Comparison of ENCODE assay signal across 7 cellular contexts in genomic region chr1:234960722-234961467, GRCh38.
DNase-seq lines count a peak whose midpoint lies in the region; ATAC-seq and TF ChIP-seq lines count a peak whose summit lies in the region.

No MANE protein-coding gene starts in this region.

- H3K36me3 ChIP-seq in HEK293 (ENCODE audit: control insufficient read depth in 2 of 2, insufficient read depth in 1 of 2, low read length in 2 of 2) (no peaks in the 10 kb centered on the region), SJSA1 (no peaks in the 10 kb centered on the region)

- H3K27me3 ChIP-seq in SJSA1 (replicated peaks) (no peaks in the 10 kb centered on the region), foreskin keratinocyte (no peaks in the 10 kb centered on the region)

- CTCF ChIA-PET in HEK293 (lab: Yijun Ruan, JAX) = interaction anchor here (3.2 kb wide), 1 partner anchor 13 kb away, joined by 10 read pairs; no protein-coding TSS in a partner anchor

- H3K4me3 ChIP-seq in HEK293 (ENCODE audit: low read depth, low read length) (no peak overlapping the region), SJSA1 (no peak overlapping the region), fibroblast of the aortic adventitia (ENCODE audit: low read depth, low read length) (no peak overlapping the region), skin epidermis (no peak overlapping the region)

- TF ChIP-seq CTCF in HEK293 (tag by site-specific recombination; IDR thresholded peaks at IDR 0.05) = no peak
- no peak for TF ChIP-seq CTCF in fibroblast of the aortic adventitia (IDR thresholded peaks at IDR 0.05; ENCODE audit: insufficient read depth, low read length)
- TF ChIP-seq CTCF in foreskin keratinocyte (conservative IDR thresholded peaks at IDR 0.05) = no peak

- H3K9me3 ChIP-seq in HEK293 (ENCODE audit: control insufficient read depth, insufficient read depth, low read depth, low read length) (no peaks in the 10 kb centered on the region), SJSA1 (replicated peaks) (no peaks in the 10 kb centered on the region)

- no peak for ATAC-seq in HG02642 (IDR thresholded peaks at IDR 0.05; ENCODE audit: poor library complexity, unreplicated experiment)
- ATAC-seq in foreskin keratinocyte = no peak

- H3K4me1 ChIP-seq in HEK293 (ENCODE audit: control insufficient read depth, insufficient read depth, low read length) (peaks cover 33% of the 10 kb centered on the region), SJSA1 (replicated peaks) (peaks cover 68% of the 10 kb centered on the region), foreskin keratinocyte (no peaks in the 10 kb centered on the region)

- DNase-seq in SJSA1 (ENCODE audit: low read depth in 1 of 2, low spot score in 2 of 2) = no peak
- DNase-seq in fibroblast of the aortic adventitia (ENCODE audit: low read depth) = peak; percentile 73
- no peak for DNase-seq in NCI-H1092 (lab: John Stamatoyannopoulos, UW)
- no peak for DNase-seq in foreskin keratinocyte

- no peak overlapping the region for H3K27ac ChIP-seq in HEK293 (ENCODE audit: extremely low read depth, low read depth, low read length)
- peak overlapping the region; percentile 51 for H3K27ac ChIP-seq in SJSA1
- peak overlapping the region in 18 of 21 experiments; percentile 37 to 94 (median 82) for H3K27ac ChIP-seq in skin epidermis
- H3K27ac ChIP-seq in foreskin keratinocyte = no peak overlapping the region

- POLR2A ChIA-PET in HEK293 (lab: Yijun Ruan, JAX) = interaction anchor here (0.5 kb wide), 1 partner anchor 463 kb away, joined by 4 read pairs; no protein-coding TSS in a partner anchor

TF ChIP-seq in HEK293, 187 proteins besides CTCF, POLR2A, EP300 and RAD21:
- TF ChIP-seq ZNF626 (tag by site-specific recombination; IDR thresholded peaks at IDR 0.05) (no peak), PRDM10 (tag by site-specific recombination; IDR thresholded peaks at IDR 0.05) (0 out of 2 replicates have a peak, but pooled peaks have one; percentile 25), RBAK (tag by site-specific recombination; IDR thresholded peaks at IDR 0.05) (no peak), ZFP37 (tag by site-specific recombination; IDR thresholded peaks at IDR 0.05) (no peak), PATZ1 (tag by site-specific recombination; IDR thresholded peaks at IDR 0.05) (no peak), ZNF449 (tag by site-specific recombination; IDR thresholded peaks at IDR 0.05) (no peak), ZNF140 (tag by site-specific recombination; IDR thresholded peaks at IDR 0.05) (no peak), ZNF184 (tag by site-specific recombination; IDR thresholded peaks at IDR 0.05) (no peak), ZBTB17 (tag by site-specific recombination; IDR thresholded peaks at IDR 0.05) (0 out of 2 replicates have a peak, but pooled peaks have one; percentile 18), ZNF350 (tag by site-specific recombination; IDR thresholded peaks at IDR 0.05) (no peak), ZNF837 (tag by site-specific recombination; IDR thresholded peaks at IDR 0.05) (no peak), ZBTB48 (tag by site-specific recombination; IDR thresholded peaks at IDR 0.05) (peak; percentile 21; the same call in 1 of the 2 replicates), ZNF23 (tag by site-specific recombination; IDR thresholded peaks at IDR 0.05; ENCODE audit: borderline replicate concordance) (no peak), ZNF600 (tag by site-specific recombination; IDR thresholded peaks at IDR 0.05) (peak; percentile 58; the same call in 1 of the 2 replicates), ZNF221 (tag by site-specific recombination; IDR thresholded peaks at IDR 0.05; ENCODE audit: borderline replicate concordance) (no peak), ZNF677 (tag by site-specific recombination; IDR thresholded peaks at IDR 0.05) (no peak), ZNF302 (tag by site-specific recombination; IDR thresholded peaks at IDR 0.05; ENCODE audit: low read depth) (no peak), SP7 (tag by site-specific recombination; IDR thresholded peaks at IDR 0.05) (peak; percentile 55; the same call in 1 of the 2 replicates), PRDM1 (tag by site-specific recombination; IDR thresholded peaks at IDR 0.05) (peak; percentile 59; the same call in 1 of the 2 replicates)
- TF ChIP-seq, protein P1, sequence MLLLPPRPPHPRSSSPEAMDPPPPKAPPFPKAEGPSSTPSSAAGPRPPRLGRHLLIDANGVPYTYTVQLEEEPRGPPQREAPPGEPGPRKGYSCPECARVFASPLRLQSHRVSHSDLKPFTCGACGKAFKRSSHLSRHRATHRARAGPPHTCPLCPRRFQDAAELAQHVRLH (tag by site-specific recombination; IDR thresholded peaks at IDR 0.05) = no peak
- TF ChIP-seq, protein P2, sequence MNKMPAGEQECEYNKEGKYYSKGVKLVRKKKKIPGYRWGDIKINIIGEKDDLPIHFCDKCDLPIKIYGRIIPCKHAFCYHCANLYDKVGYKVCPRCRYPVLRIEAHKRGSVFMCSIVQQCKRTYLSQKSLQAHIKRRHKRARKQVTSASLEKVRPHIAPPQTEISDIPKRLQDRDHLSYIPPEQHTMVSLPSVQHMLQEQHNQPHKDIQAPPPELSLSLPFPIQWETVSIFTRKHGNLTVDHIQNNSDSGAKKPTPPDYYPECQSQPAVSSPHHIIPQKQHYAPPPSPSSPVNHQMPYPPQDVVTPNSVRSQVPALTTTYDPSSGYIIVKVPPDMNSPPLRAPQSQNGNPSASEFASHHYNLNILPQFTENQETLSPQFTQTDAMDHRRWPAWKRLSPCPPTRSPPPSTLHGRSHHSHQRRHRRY (tag by site-specific recombination; IDR thresholded peaks at IDR 0.05) = no peak
- TF ChIP-seq, protein P3, sequence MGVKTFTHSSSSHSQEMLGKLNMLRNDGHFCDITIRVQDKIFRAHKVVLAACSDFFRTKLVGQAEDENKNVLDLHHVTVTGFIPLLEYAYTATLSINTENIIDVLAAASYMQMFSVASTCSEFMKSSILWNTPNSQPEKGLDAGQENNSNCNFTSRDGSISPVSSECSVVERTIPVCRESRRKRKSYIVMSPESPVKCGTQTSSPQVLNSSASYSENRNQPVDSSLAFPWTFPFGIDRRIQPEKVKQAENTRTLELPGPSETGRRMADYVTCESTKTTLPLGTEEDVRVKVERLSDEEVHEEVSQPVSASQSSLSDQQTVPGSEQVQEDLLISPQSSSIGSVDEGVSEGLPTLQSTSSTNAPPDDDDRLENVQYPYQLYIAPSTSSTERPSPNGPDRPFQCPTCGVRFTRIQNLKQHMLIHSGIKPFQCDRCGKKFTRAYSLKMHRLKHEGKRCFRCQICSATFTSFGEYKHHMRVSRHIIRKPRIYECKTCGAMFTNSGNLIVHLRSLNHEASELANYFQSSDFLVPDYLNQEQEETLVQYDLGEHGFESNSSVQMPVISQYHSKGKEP (tag by site-specific recombination; IDR thresholded peaks at IDR 0.05) = no peak

Comparison
In these comparisons a context has a peak if more than half of its experiments do, and no peak if none do; other contexts are left out.
1. H3K27ac ChIP-seq: peak in SJSA1 (single experiment) and skin epidermis (18 of 21); none in HEK293 (single experiment) and foreskin keratinocyte (single experiment).